Comparison of ENCODE assay signal across 1 cellular context in the genomic region with DNA sequence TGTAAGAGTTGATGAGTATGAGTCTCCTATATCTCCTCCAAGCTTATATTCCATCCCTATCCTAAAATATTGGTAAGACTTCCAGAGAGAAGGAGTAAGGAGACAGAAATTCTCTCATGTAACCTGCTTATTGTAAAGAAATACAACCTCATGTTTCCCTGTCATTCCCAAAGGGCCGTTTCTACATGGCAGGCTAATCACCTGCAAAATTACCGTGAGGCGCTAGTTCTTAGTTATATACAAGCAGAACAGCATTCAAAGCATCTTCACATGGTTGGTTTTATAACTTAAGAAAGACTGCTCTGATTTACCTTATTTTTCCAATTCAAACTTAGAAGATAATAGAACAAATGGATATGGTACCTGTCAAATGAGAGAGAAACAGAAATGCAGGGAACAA.
"Had no signal": no experiment of that assay in that cellular context is flagged by ENCODE, and none has a peak within 500 bp of the region (broad histone marks: within the 10 kb centered on the region; RNA-seq: fewer than 3 reads in every experiment).

No MANE protein-coding gene starts in this region.

- H3K4me3 ChIP-seq: GM12878 had no signal

- ATAC-seq: GM12878 had no signal
